8 cellular contexts compared by ENCODE assay signal in genomic region chr21:32770514-32771133, GRCh38. TPM values are rescaled to one million over a fixed set of nuclear protein-coding genes. Genes with fewer than 3 reads are reported as not detected.
A peak's percentile ranks its signal among the peaks of the same experiment; 100 is the strongest.
DNase-seq lines count a peak whose midpoint lies in the region; ATAC-seq and TF ChIP-seq lines count a peak whose summit lies in the region.

No MANE protein-coding gene starts in this region.

- H3K36me3 ChIP-seq in BLaER1, result peaks cover 39% of the 10 kb centered on the region
- peaks cover 44% of the 10 kb centered on the region for H3K36me3 ChIP-seq in NT2/D1 (ENCODE audit: insufficient read depth, insufficient read length, low read length)
- H3K36me3 ChIP-seq in mesenchymal stem cell (ENCODE audit: control insufficient read depth in 1 of 2, insufficient read depth in 2 of 2, low read depth in 1 of 2, low read length in 2 of 2), result peaks cover 4 to 34% of the 10 kb centered on the region in 2 experiments
- H3K36me3 ChIP-seq in upper lobe of right lung, result peaks cover 15% of the 10 kb centered on the region

- H3K27me3 ChIP-seq in BLaER1 (no peaks in the 10 kb centered on the region), NT2/D1 (ENCODE audit: insufficient read depth, insufficient read length) (no peaks in the 10 kb centered on the region), mesenchymal stem cell (ENCODE audit: control insufficient read depth in 1 of 2, insufficient read depth in 1 of 2, low read length in 2 of 2) (no peaks in the 10 kb centered on the region), upper lobe of right lung (no peaks in the 10 kb centered on the region)

- DNase-seq in NT2/D1 (ENCODE audit: low read depth, low spot score) (peak; percentile 20), choroid plexus epithelial cell (ENCODE audit: low read depth) (peak; percentile 23), mesenchymal stem cell (peak; percentile 47), upper lobe of right lung (no peak), NCI-H2171 (lab: John Stamatoyannopoulos, UW) (no peak), NCI-H1694 treated with DMSO at 0.1 percent for 48 hours (lab: John Stamatoyannopoulos, UW) (no peak)

- no peak overlapping the region for H2AK5ac ChIP-seq in mesenchymal stem cell (ENCODE audit: low read length, severe bottlenecking)

- ATAC-seq in GM21619 (IDR thresholded peaks at IDR 0.05; ENCODE audit: unreplicated experiment), result peak; percentile 1
- ATAC-seq in upper lobe of right lung, result no peak

- H3K9me3 ChIP-seq in BLaER1 (peaks cover 8% of the 10 kb centered on the region; the same call in 1 of the 2 replicates), NT2/D1 (ENCODE audit: insufficient read depth, low read length) (no peaks in the 10 kb centered on the region), mesenchymal stem cell (ENCODE audit: control insufficient read depth, low read length) (no peaks in the 10 kb centered on the region), upper lobe of right lung (no peaks in the 10 kb centered on the region)

- peak overlapping the region in 1 of 2 experiments; percentile 91 for H3K18ac ChIP-seq in mesenchymal stem cell (ENCODE audit: low read depth in 1 of 2, low read length in 2 of 2)

- peak overlapping the region; percentile 91 for H2AFZ ChIP-seq in mesenchymal stem cell (ENCODE audit: low read depth, low read length)

- H3K27ac ChIP-seq in BLaER1 (peak overlapping the region; percentile 98), mesenchymal stem cell (ENCODE audit: low read length, poor library complexity, severe bottlenecking) (peak overlapping the region; percentile 1), upper lobe of right lung (peak overlapping the region; percentile 88)

- no peak overlapping the region for H2BK15ac ChIP-seq in mesenchymal stem cell (ENCODE audit: low read depth, poor library complexity, severe bottlenecking)

- peak overlapping the region; percentile 83 for H3K4me2 ChIP-seq in BLaER1
- peak overlapping the region; percentile 91 for H3K4me2 ChIP-seq in mesenchymal stem cell (ENCODE audit: low read length, poor library complexity, severe bottlenecking)

- peaks cover 55% of the 10 kb centered on the region for H4K20me1 ChIP-seq in BLaER1

- peak overlapping the region in 1 of 2 experiments; percentile 81 for H3K14ac ChIP-seq in mesenchymal stem cell (ENCODE audit: low read length in 2 of 2)

- WGBS in mesenchymal stem cell, result 5% methylated on average over 13 of the region's 14 CpGs

- H2BK5ac ChIP-seq in mesenchymal stem cell (ENCODE audit: low read depth, low read length, poor library complexity, severe bottlenecking), result no peak overlapping the region

- H2BK120ac ChIP-seq in mesenchymal stem cell (ENCODE audit: low read depth, low read length), result no peak overlapping the region

- H4K91ac ChIP-seq in mesenchymal stem cell (ENCODE audit: low read length), result no peak overlapping the region

- H3K23ac ChIP-seq in mesenchymal stem cell (ENCODE audit: low read length in 2 of 2), result peak overlapping the region in 1 of 2 experiments; percentile 97

- no peak overlapping the region for H4K8ac ChIP-seq in mesenchymal stem cell (ENCODE audit: low read length)

- H3K4me1 ChIP-seq in BLaER1, result peaks cover 30% of the 10 kb centered on the region
- no peaks in the 10 kb centered on the region for H3K4me1 ChIP-seq in NT2/D1 (ENCODE audit: insufficient read depth, insufficient read length)
- H3K4me1 ChIP-seq in mesenchymal stem cell (ENCODE audit: control insufficient read depth, insufficient read depth, low read depth, low read length), result peaks cover 2% of the 10 kb centered on the region
- peaks cover 22% of the 10 kb centered on the region for H3K4me1 ChIP-seq in upper lobe of right lung

- intact Hi-C loops in upper lobe of right lung (cut with DNase I), result no loop called here

- H3K4ac ChIP-seq in mesenchymal stem cell (ENCODE audit: low read depth in 1 of 2, low read length in 2 of 2), result peak overlapping the region in 1 of 2 experiments; percentile 58

- peaks cover 3% of the 10 kb centered on the region for H3K79me1 ChIP-seq in mesenchymal stem cell (replicated peaks; ENCODE audit: low read length, poor library complexity, severe bottlenecking)

- H3K9ac ChIP-seq in BLaER1 (peak overlapping the region; percentile 99), NT2/D1 (ENCODE audit: insufficient read length, low read depth) (peak overlapping the region; percentile 97), mesenchymal stem cell (ENCODE audit: low read length) (peak overlapping the region; percentile 93)

- TF ChIP-seq CTCF in choroid plexus epithelial cell (conservative IDR thresholded peaks at IDR 0.05; ENCODE audit: low read depth, low read length) (no peak), upper lobe of right lung (IDR thresholded peaks at IDR 0.05) (no peak)

- peak overlapping the region; percentile 96 for H3K4me3 ChIP-seq in BLaER1
- H3K4me3 ChIP-seq in NT2/D1 (ENCODE audit: insufficient read length, low read depth), result peak overlapping the region; percentile 98
- peak overlapping the region; percentile 81 for H3K4me3 ChIP-seq in choroid plexus epithelial cell (ENCODE audit: low read depth, low read length)
- peak overlapping the region; percentile 94 to 95 for H3K4me3 ChIP-seq in mesenchymal stem cell (ENCODE audit: insufficient read depth in 1 of 2, low read depth in 1 of 2, low read length in 2 of 2)
- peak overlapping the region; percentile 81 for H3K4me3 ChIP-seq in upper lobe of right lung

- peak overlapping the region in 1 of 2 experiments; percentile 21 for H2BK12ac ChIP-seq in mesenchymal stem cell (ENCODE audit: low read length in 2 of 2)

RNA-seq across cellular contexts. Expression of gene PAXBP1, which starts 0.9 kb away (rescaled TPM):
- polyA plus RNA-seq in mesenchymal stem cell (2013, experiment 1 of 2), result 13.5 TPM
- polyA plus RNA-seq in mesenchymal stem cell (2013, experiment 2 of 2), result 12.9 TPM
- 34.0 TPM for total RNA-seq in upper lobe of right lung

RNA-seq across cellular contexts. Expression of gene SYNJ1, which starts 42.8 kb away (rescaled TPM):
- polyA plus RNA-seq in mesenchymal stem cell (2013, experiment 1 of 2), result 5.4 TPM
- 6.7 TPM for polyA plus RNA-seq in mesenchymal stem cell (2013, experiment 2 of 2)
- total RNA-seq in upper lobe of right lung, result 22.1 TPM

Comparison
In these comparisons a context has a peak if more than half of its experiments do, and no peak if none do; other contexts are left out.
1. H3K27ac ChIP-seq: peak in every context shown above with its lines; median percentile 98 in BLaER1; 88 in upper lobe of right lung; 1 in mesenchymal stem cell.
2. DNase-seq: peak in NT2/D1 (single experiment), choroid plexus epithelial cell (single experiment) and mesenchymal stem cell (single experiment); none in upper lobe of right lung (single experiment), NCI-H2171 (single experiment) and NCI-H1694 treated with DMSO at 0.1 percent for 48 hours (single experiment).
3. Peak in every context shown above with its lines, with median percentiles within 50 percentile points of each other: H3K4me3 ChIP-seq and H3K9ac ChIP-seq.